ENCODE assay signal across 24 cellular contexts in genomic region chr4:5338511-5338910, GRCh38.
"Had no signal": no experiment of that assay in that cellular context is flagged by ENCODE, and none has a peak within 500 bp of the region (broad histone marks: within the 10 kb centered on the region; RNA-seq: fewer than 3 reads in every experiment).

No MANE protein-coding gene starts in this region.

- H3K4me3 ChIP-seq: breast epithelium, dorsolateral prefrontal cortex, gastroesophageal sphincter, heart left ventricle, mucosa of descending colon, smooth muscle cell, stomach, transverse colon had no signal

- H3K9me3 Mint-ChIP-seq: activated B cell treated with CpG ODN at 0.5 μM for 24 hours; central memory CD8-positive, alpha-beta T cell had no signal

- ATAC-seq: activated CD4-positive, alpha-beta T cell treated with anti-CD3 and anti-CD28 coated beads for 36 hours; effector memory CD8-positive, alpha-beta T cell; esophagus mucosa; gastroesophageal sphincter; heart left ventricle; left cardiac atrium; mucosa of descending colon; sciatic nerve; stimulated activated memory B cell treated with anti-CD40 and anti-IgM and Interleukin-4, amounts not matched to agents 10 μg/mL and 1 μg/mL and 100 μg/mL, for 72 hours had no signal

- H3K27ac Mint-ChIP-seq: activated B cell treated with CpG ODN at 0.5 μM for 24 hours; activated CD4-positive, alpha-beta T cell treated with anti-CD3 and anti-CD28 coated beads for 36 hours; activated naive CD8-positive, alpha-beta T cell treated with anti-CD3 and anti-CD28 coated beads for 36 hours; effector memory CD8-positive, alpha-beta T cell; stimulated activated memory B cell treated with anti-CD40 and anti-IgM and Interleukin-4, amounts not matched to agents 10 μg/mL and 1 μg/mL and 100 μg/mL, for 72 hours had no signal

- H3K4me1 Mint-ChIP-seq: activated CD4-positive, alpha-beta T cell treated with anti-CD3 and anti-CD28 coated beads for 36 hours; activated naive CD8-positive, alpha-beta T cell treated with anti-CD3 and anti-CD28 coated beads for 36 hours; central memory CD8-positive, alpha-beta T cell; stimulated activated memory B cell treated with anti-CD40 and anti-IgM and Interleukin-4, amounts not matched to agents 10 μg/mL and 1 μg/mL and 100 μg/mL, for 72 hours had no signal

- H3K4me3 Mint-ChIP-seq: activated B cell treated with CpG ODN at 0.5 μM for 24 hours; activated CD4-positive, alpha-beta T cell treated with anti-CD3 and anti-CD28 coated beads for 36 hours; activated naive CD8-positive, alpha-beta T cell treated with anti-CD3 and anti-CD28 coated beads for 36 hours; central memory CD8-positive, alpha-beta T cell; effector memory CD8-positive, alpha-beta T cell; stimulated activated memory B cell treated with anti-CD40 and anti-IgM and Interleukin-4, amounts not matched to agents 10 μg/mL and 1 μg/mL and 100 μg/mL, for 72 hours had no signal

- H3K36me3 Mint-ChIP-seq: activated naive CD8-positive, alpha-beta T cell treated with anti-CD3 and anti-CD28 coated beads for 36 hours; stimulated activated memory B cell treated with anti-CD40 and anti-IgM and Interleukin-4, amounts not matched to agents 10 μg/mL and 1 μg/mL and 100 μg/mL, for 72 hours had no signal

- H3K27me3 Mint-ChIP-seq: activated B cell treated with CpG ODN at 0.5 μM for 24 hours; stimulated activated memory B cell treated with anti-CD40 and anti-IgM and Interleukin-4, amounts not matched to agents 10 μg/mL and 1 μg/mL and 100 μg/mL, for 72 hours had no signal

- DNase-seq: activated B cell treated with CpG ODN at 0.5 μM for 24 hours; activated CD4-positive, alpha-beta T cell treated with anti-CD3 and anti-CD28 coated beads for 36 hours; activated CD4-positive, alpha-beta T cell treated with anti-CD3 and anti-CD28 coated beads, Interleukin-2, amount 50 U/mL, for 48 hours; activated naive CD4-positive, alpha-beta T cell treated with Interleukin-2 at 50 U/mL for 16 hours; activated naive CD8-positive, alpha-beta T cell treated with anti-CD3 and anti-CD28 coated beads for 36 hours; activated T-cell treated with anti-CD3 and anti-CD28 coated beads, Interleukin-2, amount 50 U/mL, for 48 hours; dorsolateral prefrontal cortex; effector memory CD8-positive, alpha-beta T cell; heart left ventricle; left cardiac atrium; mesendoderm; mucosa of descending colon; nucleus accumbens; posterior cingulate gyrus; stimulated activated CD4-positive, alpha-beta T cell treated with anti-CD3 and anti-CD28 coated beads, Interleukin-15, amount 100 ng/mL, for 24 hours; stomach; transverse colon had no signal
